In the genomic region with DNA sequence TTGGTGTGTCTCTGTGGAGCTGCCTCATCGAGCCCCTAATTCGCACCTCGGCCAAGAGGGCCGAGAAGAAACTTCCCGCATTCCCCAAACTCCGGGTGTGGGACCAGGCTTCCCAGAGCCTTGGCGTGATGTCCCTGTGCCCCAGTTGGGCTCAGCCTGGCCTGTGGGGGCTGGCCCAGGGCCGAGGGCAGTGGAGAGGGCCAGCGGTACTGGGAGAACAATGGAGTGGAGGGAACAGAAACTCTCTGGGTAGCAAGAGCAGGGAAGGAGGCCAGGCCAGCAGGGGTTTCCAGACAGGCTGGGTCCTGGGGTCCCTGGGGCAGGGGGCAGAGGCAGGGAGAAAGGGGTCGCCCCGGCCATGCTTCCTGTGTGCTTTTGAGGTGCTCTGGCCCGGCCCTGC, we compare ENCODE assay signal across 1 cellular context.
TF ChIP-seq lines count a peak whose summit lies in the region.

No MANE protein-coding gene starts in this region.

TF ChIP-seq in SK-N-SH, 30 proteins besides CTCF, POLR2A, EP300 and RAD21 (continued from another document):
- TF ChIP-seq JUND (IDR thresholded peaks at IDR 0.05) = no peak
- TF ChIP-seq, protein P1, sequence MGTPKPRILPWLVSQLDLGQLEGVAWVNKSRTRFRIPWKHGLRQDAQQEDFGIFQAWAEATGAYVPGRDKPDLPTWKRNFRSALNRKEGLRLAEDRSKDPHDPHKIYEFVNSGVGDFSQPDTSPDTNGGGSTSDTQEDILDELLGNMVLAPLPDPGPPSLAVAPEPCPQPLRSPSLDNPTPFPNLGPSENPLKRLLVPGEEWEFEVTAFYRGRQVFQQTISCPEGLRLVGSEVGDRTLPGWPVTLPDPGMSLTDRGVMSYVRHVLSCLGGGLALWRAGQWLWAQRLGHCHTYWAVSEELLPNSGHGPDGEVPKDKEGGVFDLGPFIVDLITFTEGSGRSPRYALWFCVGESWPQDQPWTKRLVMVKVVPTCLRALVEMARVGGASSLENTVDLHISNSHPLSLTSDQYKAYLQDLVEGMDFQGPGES (IDR thresholded peaks at IDR 0.05; ENCODE audit: low read depth, low read length) = no peak
- no peak for TF ChIP-seq GATA2 (CRISPR knock-in tag; IDR thresholded peaks at IDR 0.05)
- TF ChIP-seq NFIC (IDR thresholded peaks at IDR 0.05; ENCODE audit: borderline replicate concordance) = no peak
- no peak for TF ChIP-seq CHD2 (IDR thresholded peaks at IDR 0.05; ENCODE audit: low read length, partially characterized antibody)
- TF ChIP-seq, protein P2, sequence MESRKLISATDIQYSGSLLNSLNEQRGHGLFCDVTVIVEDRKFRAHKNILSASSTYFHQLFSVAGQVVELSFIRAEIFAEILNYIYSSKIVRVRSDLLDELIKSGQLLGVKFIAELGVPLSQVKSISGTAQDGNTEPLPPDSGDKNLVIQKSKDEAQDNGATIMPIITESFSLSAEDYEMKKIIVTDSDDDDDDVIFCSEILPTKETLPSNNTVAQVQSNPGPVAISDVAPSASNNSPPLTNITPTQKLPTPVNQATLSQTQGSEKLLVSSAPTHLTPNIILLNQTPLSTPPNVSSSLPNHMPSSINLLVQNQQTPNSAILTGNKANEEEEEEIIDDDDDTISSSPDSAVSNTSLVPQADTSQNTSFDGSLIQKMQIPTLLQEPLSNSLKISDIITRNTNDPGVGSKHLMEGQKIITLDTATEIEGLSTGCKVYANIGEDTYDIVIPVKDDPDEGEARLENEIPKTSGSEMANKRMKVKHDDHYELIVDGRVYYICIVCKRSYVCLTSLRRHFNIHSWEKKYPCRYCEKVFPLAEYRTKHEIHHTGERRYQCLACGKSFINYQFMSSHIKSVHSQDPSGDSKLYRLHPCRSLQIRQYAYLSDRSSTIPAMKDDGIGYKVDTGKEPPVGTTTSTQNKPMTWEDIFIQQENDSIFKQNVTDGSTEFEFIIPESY (IDR thresholded peaks at IDR 0.05; ENCODE audit: borderline replicate concordance, low read depth) = no peak
- TF ChIP-seq YY1 (IDR thresholded peaks at IDR 0.05; ENCODE audit: low read depth) = no peak
